Comparison of ENCODE assay signal across 8 cellular contexts in the genomic region with DNA sequence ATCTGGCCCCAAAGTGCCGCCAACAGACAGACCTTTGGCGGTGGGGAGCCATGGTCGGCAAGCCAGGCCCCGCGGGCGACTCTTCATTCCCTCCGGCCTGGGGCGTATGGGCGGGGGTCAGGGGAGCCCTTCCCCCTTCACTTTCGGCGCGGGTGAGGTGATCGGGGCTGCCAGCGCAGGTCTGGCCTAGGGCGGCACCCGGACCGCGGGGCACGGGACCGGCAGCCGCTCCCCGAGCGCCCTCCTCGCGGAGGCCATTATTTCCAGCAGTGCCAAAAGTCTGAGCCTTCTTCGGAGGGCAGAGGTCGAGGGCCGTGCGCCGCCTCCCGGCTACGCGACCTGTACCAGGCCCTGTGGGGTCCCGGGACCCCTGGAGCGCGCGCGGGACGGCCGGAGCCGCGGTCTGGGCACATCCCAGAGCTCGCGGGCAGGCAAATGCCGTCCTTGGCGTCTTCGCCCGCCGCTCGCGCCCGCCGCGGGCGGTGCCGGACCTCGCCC. TPM values are rescaled to one million over a fixed set of nuclear protein-coding genes. Genes with fewer than 3 reads are reported as not detected.
DNase-seq lines count a peak whose midpoint lies in the region; ATAC-seq and TF ChIP-seq lines count a peak whose summit lies in the region.

No MANE protein-coding gene starts in this region.

- no peak for TF ChIP-seq CTCF in HFF-Myc (IDR thresholded peaks at IDR 0.05; ENCODE audit: low read depth, low read length, missing control alignments)
- no peak for TF ChIP-seq CTCF in heart right ventricle (IDR thresholded peaks at IDR 0.05)

- H3K27ac Mint-ChIP-seq in activated naive CD4-positive, alpha-beta T cell treated with anti-CD3 and anti-CD28 coated beads, Interleukin-2, amount 50 U/mL, for 24 hours = peak overlapping the region; percentile 94

- WGBS in heart right ventricle, 2 donors = 0 to 1% methylated on average over 14 to 56 of the region's 57 CpGs

- H3K36me3 Mint-ChIP-seq in activated naive CD4-positive, alpha-beta T cell treated with anti-CD3 and anti-CD28 coated beads, Interleukin-2, amount 50 U/mL, for 24 hours = no peaks in the 10 kb centered on the region

- H3K9me3 Mint-ChIP-seq in activated naive CD4-positive, alpha-beta T cell treated with anti-CD3 and anti-CD28 coated beads, Interleukin-2, amount 50 U/mL, for 24 hours = no peaks in the 10 kb centered on the region

- no peaks in the 10 kb centered on the region for H3K27me3 Mint-ChIP-seq in activated naive CD4-positive, alpha-beta T cell treated with anti-CD3 and anti-CD28 coated beads, Interleukin-2, amount 50 U/mL, for 24 hours

- H3K9me3 ChIP-seq in heart right ventricle = no peaks in the 10 kb centered on the region

- ATAC-seq in heart right ventricle = peak in 7 of 8 donors; percentile 13 to 46 (median 22)

- H3K4me1 Mint-ChIP-seq in activated naive CD4-positive, alpha-beta T cell treated with anti-CD3 and anti-CD28 coated beads, Interleukin-2, amount 50 U/mL, for 24 hours = peaks cover 14% of the 10 kb centered on the region

- intact Hi-C loops in heart right ventricle (cut with DNase I) = loop anchor here in 7 of 10 donors (2.0 to 10.0 kb wide), 8 partner anchors 82 to 330 kb away; a partner anchor contains a TSS

- H3K4me3 Mint-ChIP-seq in activated naive CD4-positive, alpha-beta T cell treated with anti-CD3 and anti-CD28 coated beads, Interleukin-2, amount 50 U/mL, for 24 hours = peak overlapping the region; percentile 88

- no peaks in the 10 kb centered on the region for H3K36me3 ChIP-seq in heart right ventricle

- H3K27ac ChIP-seq in heart right ventricle = peak overlapping the region; percentile 93 to 100 (median 97)

- no peaks in the 10 kb centered on the region for H3K27me3 ChIP-seq in heart right ventricle

- peaks cover 0 to 45% (median 22%) of the 10 kb centered on the region in 9 donors for H3K4me1 ChIP-seq in heart right ventricle

- peak; percentile 47 for DNase-seq in NCI-H510A treated with DMSO at 0.1 percent for 48 hours (lab: John Stamatoyannopoulos, UW)
- DNase-seq in NCI-H510A (lab: John Stamatoyannopoulos, UW) = no peak
- no peak for DNase-seq in HFF-Myc (ENCODE audit: extremely low read depth, low read depth)
- DNase-seq in NCI-H146 (lab: John Stamatoyannopoulos, UW) = peak; percentile 72
- no peak for DNase-seq in heart right ventricle
- peak; percentile 89 for DNase-seq in retina
- no peak for DNase-seq in SK-N-DZ (ENCODE audit: low spot score)

- peak overlapping the region; percentile 66 for H3K4me3 ChIP-seq in HFF-Myc (replicated peaks; ENCODE audit: low read depth, low read length)
- H3K4me3 ChIP-seq in heart right ventricle = peak overlapping the region; percentile 79 to 96 (median 89)

RNA-seq across cellular contexts. Expression of a gene that starts 0.6 kb away (rescaled TPM):
- total RNA-seq in heart right ventricle = 10 to 100 TPM; 10.2 to 21.2 (median 12.9) TPM
- 1 to 10 TPM; 3.8 to 6.7 TPM for polyA plus RNA-seq in heart right ventricle
- polyA plus RNA-seq in SK-N-DZ (2014; cell fraction: cytosol; rRNA removed) = 14.5 and 17.6 TPM in 2 replicates
- polyA plus RNA-seq in SK-N-DZ (2014; cell fraction: nucleus; rRNA removed) = 21.5 and 29.7 TPM in 2 replicates

RNA-seq across cellular contexts. Expression of a gene that starts 28.5 kb away (rescaled TPM):
- not detected for total RNA-seq in heart right ventricle
- not detected for polyA plus RNA-seq in heart right ventricle
- polyA plus RNA-seq in SK-N-DZ (2014; cell fraction: cytosol; rRNA removed) = not detected in 2 replicates
- polyA plus RNA-seq in SK-N-DZ (2014; cell fraction: nucleus; rRNA removed) = not detected in 2 replicates

Comparison
In these comparisons a context has a peak if more than half of its experiments do, and no peak if none do; other contexts are left out.
1. DNase-seq: peak in NCI-H510A treated with DMSO at 0.1 percent for 48 hours (single experiment), NCI-H146 (single experiment) and retina (single experiment); none in NCI-H510A (single experiment), HFF-Myc (single experiment), heart right ventricle (0 of 2) and SK-N-DZ (single experiment).